Comparison of ENCODE assay signal across 15 cellular contexts in the genomic region with DNA sequence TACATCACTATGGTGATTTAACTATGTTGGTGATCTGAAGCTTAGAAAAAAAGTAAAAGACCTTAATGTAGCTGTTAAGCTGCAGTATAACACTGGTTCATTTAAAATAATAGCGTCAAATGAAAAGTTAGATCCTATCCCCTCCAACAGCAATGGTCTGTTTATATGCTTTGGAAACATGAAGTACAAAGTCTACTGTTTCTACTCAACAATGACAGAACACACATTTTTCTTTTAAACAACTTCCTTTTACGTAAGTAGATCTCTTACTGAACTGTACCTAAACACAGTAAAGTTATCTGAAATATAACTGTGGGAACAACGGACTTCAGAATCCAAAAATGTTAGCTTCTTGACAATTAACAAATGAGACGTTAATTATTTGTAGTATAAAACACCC. TPM values are rescaled to one million over a fixed set of nuclear protein-coding genes. Genes with fewer than 3 reads are reported as not detected.
DNase-seq lines count a peak whose midpoint lies in the region; FAIRE-seq and TF ChIP-seq lines count a peak whose summit lies in the region.
"Had no signal": no experiment of that assay in that cellular context is flagged by ENCODE, and none has a peak within 500 bp of the region (broad histone marks: within the 10 kb centered on the region; RNA-seq: fewer than 3 reads in every experiment).

No MANE protein-coding gene starts in this region.

- peaks cover 0 to 9% (median 0%) of the 10 kb centered on the region in 4 donors for H3K4me1 ChIP-seq in esophagus muscularis mucosa
- peaks cover 0 to 18% (median 8%) of the 10 kb centered on the region in 4 donors for H3K4me1 ChIP-seq in sigmoid colon
- H3K4me1 ChIP-seq in hepatocyte (ENCODE audit: insufficient read depth) = no peaks in the 10 kb centered on the region

- H3K4me3 ChIP-seq in esophagus muscularis mucosa (no peak overlapping the region), sigmoid colon (no peak overlapping the region), hepatocyte (no peak overlapping the region)
- H3K4me3 ChIP-seq: GM23338 had no signal

- H3K4me2 ChIP-seq in hepatocyte = no peak overlapping the region
- H3K4me2 ChIP-seq: GM23338 had no signal

- no peaks in the 10 kb centered on the region for H4K20me1 ChIP-seq in hepatocyte (ENCODE audit: insufficient read depth, poor library complexity, severe bottlenecking)

- no peak for TF ChIP-seq POLR2A in esophagus muscularis mucosa (IDR thresholded peaks at IDR 0.05; ENCODE audit: low read depth)
- TF ChIP-seq POLR2A in sigmoid colon (IDR thresholded peaks at IDR 0.05) = no peak

- no peaks in the 10 kb centered on the region for H3K9me2 ChIP-seq in hepatocyte (replicated peaks; ENCODE audit: insufficient read depth)

- peak; percentile 21 for FAIRE-seq in islet of Langerhans (lab: Jason Lieb, UNC)
- FAIRE-seq: G401.6, GM19239 had no signal

- TF ChIP-seq EP300 in esophagus muscularis mucosa (IDR thresholded peaks at IDR 0.05) = no peak
- peak in 1 of 4 donors; percentile 41 for TF ChIP-seq EP300 in sigmoid colon (IDR thresholded peaks at IDR 0.05)

- no peaks in the 10 kb centered on the region for H3K79me2 ChIP-seq in hepatocyte

- H2AFZ ChIP-seq in hepatocyte = no peak overlapping the region
- H2AFZ ChIP-seq: GM23338 had no signal

- intact Hi-C loops in esophagus muscularis mucosa (cut with DNase I) (no loop called here), sigmoid colon (cut with DNase I) (no loop called here)

- H3K9me3 ChIP-seq in esophagus muscularis mucosa = no peaks in the 10 kb centered on the region
- no peaks in the 10 kb centered on the region for H3K9me3 ChIP-seq in sigmoid colon
- no peaks in the 10 kb centered on the region for H3K9me3 ChIP-seq in hepatocyte (ENCODE audit: low read depth)
- H3K9me3 ChIP-seq: Caco-2 had no signal

- H3K27me3 ChIP-seq in esophagus muscularis mucosa = no peaks in the 10 kb centered on the region
- no peaks in the 10 kb centered on the region for H3K27me3 ChIP-seq in sigmoid colon
- H3K27me3 ChIP-seq in hepatocyte = no peaks in the 10 kb centered on the region

- 45% methylated on average over 4 of the region's 4 CpGs for WGBS in esophagus muscularis mucosa
- WGBS in sigmoid colon, 2 donors = 88 to 93% methylated on average over 4 of the region's 4 CpGs
- 92% methylated on average over 4 of the region's 4 CpGs for WGBS in hepatocyte (ENCODE audit: low lambda C conversion rate, missing lambda C conversion rate)

- no peak for TF ChIP-seq CTCF in esophagus muscularis mucosa (IDR thresholded peaks at IDR 0.05)
- TF ChIP-seq CTCF in sigmoid colon (IDR thresholded peaks at IDR 0.05) = no peak
- no peak for TF ChIP-seq CTCF in hepatocyte (IDR thresholded peaks at IDR 0.05; ENCODE audit: poor library complexity)

- H3K27ac ChIP-seq in esophagus muscularis mucosa (replicated peaks in 1 of 4) (peak overlapping the region in 3 of 4 donors; percentile 10 to 47 (median 32)), sigmoid colon (peak overlapping the region in 3 of 4 donors; percentile 19 to 69 (median 60)), hepatocyte (no peak overlapping the region)

- no peak for DNase-seq in esophagus muscularis mucosa (ENCODE audit: extremely low spot score)
- no peak for DNase-seq in sigmoid colon
- DNase-seq in hepatocyte (ENCODE audit: low spot score) = no peak
- no peak for DNase-seq in GM19240 (ENCODE audit: insufficient read length, low spot score)
- no peak for DNase-seq in Kasumi-1 (lab: John Stamatoyannopoulos, UW)
- DNase-seq: C1 segment of cervical spinal cord; Caco-2; CD8-positive, alpha-beta T cell; DMS153; DND-41; H9 had no signal

- H3K36me3 ChIP-seq in esophagus muscularis mucosa (peaks cover 45 to 98% (median 75%) of the 10 kb centered on the region in 4 donors), sigmoid colon (peaks cover 0 to 93% (median 10%) of the 10 kb centered on the region in 4 donors), hepatocyte (replicated peaks; ENCODE audit: insufficient read depth, low read depth) (no peaks in the 10 kb centered on the region)

RNA-seq across cellular contexts. Expression of a gene that starts 35.3 kb away (rescaled TPM):
- total RNA-seq in esophagus muscularis mucosa (10 to 100 TPM; 30.3 to 39.8 (median 34.8) TPM), sigmoid colon (10 to 100 TPM; 34.3 to 46.0 (median 40.7) TPM), hepatocyte (29.1 and 29.5 TPM in 2 replicates)
- polyA plus RNA-seq in sigmoid colon (10 to 100 TPM in 2 of 3 donors, 1 to 10 TPM in 1; 8.3 to 17.7 (median 10.8) TPM), hepatocyte (11.9 and 14.7 TPM in 2 replicates)

RNA-seq across cellular contexts. Expression of a gene that starts 47.9 kb away (rescaled TPM):
- total RNA-seq in esophagus muscularis mucosa = 1 to 10 TPM; 1.2 to 7.0 (median 4.7) TPM
- total RNA-seq in sigmoid colon = 10 to 100 TPM; 20.3 to 28.2 (median 21.0) TPM
- 1 to 10 TPM in 1 of 3 donors, under 1 TPM in 1, not detected in 1; 0.60 to 1.9 TPM for polyA plus RNA-seq in sigmoid colon
- 0.32 and 0.93 TPM in 2 replicates for total RNA-seq in hepatocyte
- polyA plus RNA-seq in hepatocyte = 0.33 and 0.41 TPM in 2 replicates
- total RNA-seq: CD8-positive, alpha-beta T cell had no signal
- polyA plus RNA-seq: GM23338 had no signal
